Comparison of ENCODE assay signal across 1 cellular context in genomic region chr1:196001188-196001587, GRCh38.
TF ChIP-seq lines count a peak whose summit lies in the region.

No MANE protein-coding gene starts in this region.

TF ChIP-seq in H1, 55 proteins besides CTCF, POLR2A, EP300 and RAD21:
- TF ChIP-seq KDM4A (IDR thresholded peaks at IDR 0.05; ENCODE audit: low read depth, low read length, severe bottlenecking) (no peak), KDM5A (IDR thresholded peaks at IDR 0.05; ENCODE audit: low read length) (no peak), JUND (IDR thresholded peaks at IDR 0.05; ENCODE audit: low read length) (no peak)
